21 cellular contexts compared by ENCODE assay signal in genomic region chr12:15323530-15323929, GRCh38. TPM values are rescaled to one million over a fixed set of nuclear protein-coding genes. Genes with fewer than 3 reads are reported as not detected.
A peak's percentile ranks its signal among the peaks of the same experiment; 100 is the strongest.
DNase-seq lines count a peak whose midpoint lies in the region; ATAC-seq and TF ChIP-seq lines count a peak whose summit lies in the region.
"Had no signal": no experiment of that assay in that cellular context is flagged by ENCODE, and none has a peak within 500 bp of the region (broad histone marks: within the 10 kb centered on the region; RNA-seq: fewer than 3 reads in every experiment).

No MANE protein-coding gene starts in this region.

- H3K4me3 ChIP-seq in ACC112 (ENCODE audit: low read depth, low read length): peak overlapping the region; percentile 83
- no peak overlapping the region for H3K4me3 ChIP-seq in HEK293 (ENCODE audit: low read depth, low read length)
- H3K4me3 ChIP-seq in Karpas-422 (ENCODE audit: low read length): no peak overlapping the region
- H3K4me3 ChIP-seq in foreskin fibroblast (ENCODE audit: low read depth in 1 of 2, low read length in 2 of 2): no peak overlapping the region
- H3K4me3 ChIP-seq: thyroid gland had no signal

- H3K4me1 Mint-ChIP-seq in brain: peaks cover 63% of the 10 kb centered on the region

- POLR2A ChIA-PET in HEK293 (lab: Yijun Ruan, JAX): no interaction called here

- H3K4me2 ChIP-seq in Karpas-422 (ENCODE audit: low read depth, low read length, poor library complexity, severe bottlenecking): no peak overlapping the region

- H3K36me3 ChIP-seq in ACC112 (ENCODE audit: insufficient read depth, low read length): no peaks in the 10 kb centered on the region
- no peaks in the 10 kb centered on the region for H3K36me3 ChIP-seq in HEK293 (ENCODE audit: control insufficient read depth in 2 of 2, insufficient read depth in 1 of 2, low read length in 2 of 2)
- H3K36me3 ChIP-seq in Karpas-422 (ENCODE audit: insufficient read depth, low read length): no peaks in the 10 kb centered on the region
- H3K36me3 ChIP-seq: left lung, right atrium auricular region, thyroid gland had no signal

- ATAC-seq in HG03108 (IDR thresholded peaks at IDR 0.05; ENCODE audit: unreplicated experiment): no peak
- ATAC-seq: left lung, T-helper 17 cell had no signal

- H3K79me2 ChIP-seq in ACC112 (ENCODE audit: control insufficient read depth, insufficient read depth, low read length, unreplicated experiment) (no peaks in the 10 kb centered on the region), Karpas-422 (ENCODE audit: low read length) (no peaks in the 10 kb centered on the region)

- H3K27me3 Mint-ChIP-seq in brain: peaks cover 5% of the 10 kb centered on the region

- H3K9me2 ChIP-seq in Karpas-422 (replicated peaks; ENCODE audit: insufficient read depth, low read length): no peaks in the 10 kb centered on the region

- TF ChIP-seq CTCF in HEK293 (tag by site-specific recombination; IDR thresholded peaks at IDR 0.05) (no peak), brain (conservative IDR thresholded peaks at IDR 0.05) (no peak), foreskin fibroblast (IDR thresholded peaks at IDR 0.05; ENCODE audit: low read depth, low read length) (no peak)

- CTCF ChIA-PET in HEK293 (lab: Yijun Ruan, JAX): interaction anchor here (0.6 kb wide), 1 partner anchor 1183 kb away, joined by 3 read pairs; no protein-coding TSS in a partner anchor

- H3K27ac ChIP-seq in ACC112 (ENCODE audit: low read depth, low read length) (no peak overlapping the region), HEK293 (ENCODE audit: extremely low read depth, low read depth, low read length) (no peak overlapping the region), Karpas-422 (ENCODE audit: low read length) (no peak overlapping the region)
- H3K27ac ChIP-seq: epithelial cell of prostate, left lung, right atrium auricular region, thyroid gland had no signal

- H3K9me3 Mint-ChIP-seq in brain: no peaks in the 10 kb centered on the region
- H3K9me3 Mint-ChIP-seq: activated naive CD8-positive, alpha-beta T cell treated with anti-CD3 and anti-CD28 coated beads for 36 hours; activated T-cell treated with anti-CD3 and anti-CD28 coated beads, Interleukin-2, amount 50 U/mL, for 24 hours; naive B cell had no signal

- H3K4me3 Mint-ChIP-seq in brain: peak overlapping the region; percentile 86 to 96 (median 93)
- H3K4me3 Mint-ChIP-seq: T-helper 17 cell had no signal

- H3K27me3 ChIP-seq in ACC112 (ENCODE audit: insufficient read depth, low read length) (no peaks in the 10 kb centered on the region), Karpas-422 (ENCODE audit: low read length) (no peaks in the 10 kb centered on the region)
- H3K27me3 ChIP-seq: right atrium auricular region had no signal

- H3K9ac ChIP-seq in Karpas-422 (ENCODE audit: low read length): no peak overlapping the region

- peaks cover 4% of the 10 kb centered on the region for H3K4me1 ChIP-seq in ACC112 (ENCODE audit: control insufficient read depth, insufficient read depth, low read length, unreplicated experiment)
- H3K4me1 ChIP-seq in HEK293 (ENCODE audit: control insufficient read depth, insufficient read depth, low read length): peaks cover 4% of the 10 kb centered on the region; the same call in 1 of the 2 replicates
- H3K4me1 ChIP-seq in Karpas-422 (ENCODE audit: low read length): no peaks in the 10 kb centered on the region

- peak overlapping the region; percentile 92 for H2AFZ ChIP-seq in ACC112 (ENCODE audit: low read length, unreplicated experiment)
- H2AFZ ChIP-seq in Karpas-422 (ENCODE audit: low read length): no peak overlapping the region

- H3K27ac Mint-ChIP-seq in brain: peak overlapping the region; percentile 66 to 97 (median 92)
- H3K27ac Mint-ChIP-seq: activated naive CD8-positive, alpha-beta T cell treated with anti-CD3 and anti-CD28 coated beads for 36 hours; activated T-cell treated with anti-CD3 and anti-CD28 coated beads, Interleukin-2, amount 50 U/mL, for 24 hours; naive B cell; T-helper 17 cell had no signal

- no peaks in the 10 kb centered on the region for H4K20me1 ChIP-seq in Karpas-422 (ENCODE audit: insufficient read depth, low read depth, low read length)

- H3K36me3 Mint-ChIP-seq in brain: no peaks in the 10 kb centered on the region
- H3K36me3 Mint-ChIP-seq: activated naive CD8-positive, alpha-beta T cell treated with anti-CD3 and anti-CD28 coated beads for 36 hours; naive B cell had no signal

- H3K9me3 ChIP-seq in HEK293 (ENCODE audit: control insufficient read depth, insufficient read depth, low read depth, low read length) (no peaks in the 10 kb centered on the region), Karpas-422 (ENCODE audit: low read length) (no peaks in the 10 kb centered on the region)
- H3K9me3 ChIP-seq: left lung, right atrium auricular region, thyroid gland had no signal

- DNase-seq in kidney tubule cell (ENCODE audit: low spot score) (peak; percentile 28), Karpas-422 (no peak), ecto neural progenitor cell (ENCODE audit: low spot score) (no peak), foreskin fibroblast (no peak)
- DNase-seq: activated CD4-positive, alpha-beta T cell treated with anti-CD3 and anti-CD28 coated beads for 4 hours; activated naive CD8-positive, alpha-beta T cell treated with anti-CD3 and anti-CD28 coated beads for 36 hours; activated T-cell treated with anti-CD3 and anti-CD28 coated beads, Interleukin-2, amount 50 U/mL, for 24 hours; C1 segment of cervical spinal cord; head of caudate nucleus; left lung; naive B cell; NCI-H524 treated with DMSO at 0.1 percent for 48 hours; RPMI8226; T-helper 17 cell; thyroid gland had no signal

TF ChIP-seq in HEK293, 187 proteins besides CTCF, POLR2A, EP300 and RAD21:
- TF ChIP-seq ZNF335 (tag by site-specific recombination; conservative IDR thresholded peaks at IDR 0.05) (no peak), ZNF138 (tag by site-specific recombination; IDR thresholded peaks at IDR 0.05; ENCODE audit: borderline replicate concordance) (no peak), TRIM28 (IDR thresholded peaks at IDR 0.05; ENCODE audit: borderline replicate concordance, low read length) (no peak), ZNF211 (tag by site-specific recombination; IDR thresholded peaks at IDR 0.05; ENCODE audit: low read depth) (no peak), ZNF121 (tag by site-specific recombination; IDR thresholded peaks at IDR 0.05) (no peak), KLF10 (tag by site-specific recombination; IDR thresholded peaks at IDR 0.05) (no peak), ZNF623 (tag by site-specific recombination; IDR thresholded peaks at IDR 0.05) (no peak), ZNF132 (tag by site-specific recombination; IDR thresholded peaks at IDR 0.05; ENCODE audit: borderline replicate concordance) (no peak), ZNF571 (tag by site-specific recombination; IDR thresholded peaks at IDR 0.05) (no peak), SCRT2 (tag by site-specific recombination; IDR thresholded peaks at IDR 0.05) (peak; percentile 46; the same call in 1 of the 2 replicates), ZNF510 (tag by site-specific recombination; IDR thresholded peaks at IDR 0.05; ENCODE audit: insufficient replicate concordance) (no peak), ZNF580 (tag by site-specific recombination; IDR thresholded peaks at IDR 0.05) (no peak)
- TF ChIP-seq, protein P1, sequence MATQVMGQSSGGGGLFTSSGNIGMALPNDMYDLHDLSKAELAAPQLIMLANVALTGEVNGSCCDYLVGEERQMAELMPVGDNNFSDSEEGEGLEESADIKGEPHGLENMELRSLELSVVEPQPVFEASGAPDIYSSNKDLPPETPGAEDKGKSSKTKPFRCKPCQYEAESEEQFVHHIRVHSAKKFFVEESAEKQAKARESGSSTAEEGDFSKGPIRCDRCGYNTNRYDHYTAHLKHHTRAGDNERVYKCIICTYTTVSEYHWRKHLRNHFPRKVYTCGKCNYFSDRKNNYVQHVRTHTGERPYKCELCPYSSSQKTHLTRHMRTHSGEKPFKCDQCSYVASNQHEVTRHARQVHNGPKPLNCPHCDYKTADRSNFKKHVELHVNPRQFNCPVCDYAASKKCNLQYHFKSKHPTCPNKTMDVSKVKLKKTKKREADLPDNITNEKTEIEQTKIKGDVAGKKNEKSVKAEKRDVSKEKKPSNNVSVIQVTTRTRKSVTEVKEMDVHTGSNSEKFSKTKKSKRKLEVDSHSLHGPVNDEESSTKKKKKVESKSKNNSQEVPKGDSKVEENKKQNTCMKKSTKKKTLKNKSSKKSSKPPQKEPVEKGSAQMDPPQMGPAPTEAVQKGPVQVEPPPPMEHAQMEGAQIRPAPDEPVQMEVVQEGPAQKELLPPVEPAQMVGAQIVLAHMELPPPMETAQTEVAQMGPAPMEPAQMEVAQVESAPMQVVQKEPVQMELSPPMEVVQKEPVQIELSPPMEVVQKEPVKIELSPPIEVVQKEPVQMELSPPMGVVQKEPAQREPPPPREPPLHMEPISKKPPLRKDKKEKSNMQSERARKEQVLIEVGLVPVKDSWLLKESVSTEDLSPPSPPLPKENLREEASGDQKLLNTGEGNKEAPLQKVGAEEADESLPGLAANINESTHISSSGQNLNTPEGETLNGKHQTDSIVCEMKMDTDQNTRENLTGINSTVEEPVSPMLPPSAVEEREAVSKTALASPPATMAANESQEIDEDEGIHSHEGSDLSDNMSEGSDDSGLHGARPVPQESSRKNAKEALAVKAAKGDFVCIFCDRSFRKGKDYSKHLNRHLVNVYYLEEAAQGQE (tag by site-specific recombination; IDR thresholded peaks at IDR 0.05): peak; percentile 66

RNA-seq across cellular contexts. Expression of gene PTPRO, which starts 1.2 kb away (rescaled TPM):
- polyA plus RNA-seq in brain (ENCODE audit: insufficient read depth, low read depth, low replicate concordance): 16.0 TPM
- total RNA-seq in Karpas-422 (2014; rRNA removed; shearing (Covaris generic); ENCODE audit: low replicate concordance): 0.11 TPM in 1 of 2 replicates, not detected in the other
